Comparison of ENCODE assay signal across 1 cellular context in genomic region chr3:147414369-147415135, GRCh38.
TF ChIP-seq lines count a peak whose summit lies in the region.

No MANE protein-coding gene starts in this region.

TF ChIP-seq in WTC11, 78 proteins besides CTCF, POLR2A, EP300 and RAD21 (continued from another document):
- TF ChIP-seq PREB (CRISPR knock-in tag; IDR thresholded peaks at IDR 0.05; ENCODE audit: borderline replicate concordance) (no peak), SMAD4 (CRISPR knock-in tag; IDR thresholded peaks at IDR 0.05) (no peak), USF1 (CRISPR knock-in tag; IDR thresholded peaks at IDR 0.05) (no peak), ZBTB21 (CRISPR knock-in tag; IDR thresholded peaks at IDR 0.05; ENCODE audit: borderline replicate concordance) (no peak), TCF7 (CRISPR knock-in tag; IDR thresholded peaks at IDR 0.05; ENCODE audit: low read depth) (no peak), TEAD4 (CRISPR knock-in tag; IDR thresholded peaks at IDR 0.05) (no peak), SMAD3 (CRISPR knock-in tag; IDR thresholded peaks at IDR 0.05; ENCODE audit: borderline replicate concordance) (no peak), GRHL2 (CRISPR knock-in tag; IDR thresholded peaks at IDR 0.05; ENCODE audit: insufficient replicate concordance, severe bottlenecking) (no peak), FOXJ3 (CRISPR knock-in tag; IDR thresholded peaks at IDR 0.05; ENCODE audit: borderline replicate concordance) (no peak)
- TF ChIP-seq, protein P1, sequence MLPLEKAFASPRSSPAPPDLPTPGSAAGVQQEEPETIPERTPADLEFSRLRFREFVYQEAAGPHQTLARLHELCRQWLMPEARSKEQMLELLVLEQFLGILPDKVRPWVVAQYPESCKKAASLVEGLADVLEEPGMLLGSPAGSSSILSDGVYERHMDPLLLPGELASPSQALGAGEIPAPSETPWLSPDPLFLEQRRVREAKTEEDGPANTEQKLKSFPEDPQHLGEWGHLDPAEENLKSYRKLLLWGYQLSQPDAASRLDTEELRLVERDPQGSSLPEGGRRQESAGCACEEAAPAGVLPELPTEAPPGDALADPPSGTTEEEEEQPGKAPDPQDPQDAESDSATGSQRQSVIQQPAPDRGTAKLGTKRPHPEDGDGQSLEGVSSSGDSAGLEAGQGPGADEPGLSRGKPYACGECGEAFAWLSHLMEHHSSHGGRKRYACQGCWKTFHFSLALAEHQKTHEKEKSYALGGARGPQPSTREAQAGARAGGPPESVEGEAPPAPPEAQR (CRISPR knock-in tag; IDR thresholded peaks at IDR 0.05) = no peak
